Comparison of ENCODE assay signal across 1 cellular context in the genomic region with DNA sequence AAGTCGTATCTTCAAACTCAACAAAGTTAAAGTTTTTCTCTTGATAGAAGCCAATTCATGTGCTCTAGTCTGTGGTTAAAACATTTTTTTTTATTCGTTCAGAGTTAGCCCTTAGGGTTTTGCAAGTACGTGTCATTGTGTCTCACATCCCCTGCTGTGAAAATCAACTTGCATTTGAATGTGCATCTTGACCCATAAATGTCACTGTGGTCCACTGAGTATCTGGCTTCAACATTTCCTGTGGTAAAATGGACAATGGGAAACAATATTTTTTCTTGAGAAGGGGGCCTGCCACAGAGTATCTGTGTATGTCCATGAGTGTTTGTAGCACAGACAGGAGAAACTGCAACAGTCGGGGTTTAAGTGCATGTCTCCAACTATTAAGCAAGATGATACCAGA.
A peak's percentile ranks its signal among the peaks of the same experiment; 100 is the strongest.
TF ChIP-seq lines count a peak whose summit lies in the region.

No MANE protein-coding gene starts in this region.

TF ChIP-seq in Ishikawa, 13 proteins besides CTCF, POLR2A, EP300 and RAD21 (continued from another document):
- TF ChIP-seq FOXM1 (IDR thresholded peaks at IDR 0.05; ENCODE audit: borderline replicate concordance, low read depth): peak; percentile 98
- TF ChIP-seq TEAD4 (IDR thresholded peaks at IDR 0.05): peak; percentile 93
